ENCODE assay signal across 23 cellular contexts in genomic region chr10:125520968-125521367, GRCh38.
"Had no signal": no experiment of that assay in that cellular context is flagged by ENCODE, and none has a peak within 500 bp of the region (broad histone marks: within the 10 kb centered on the region; RNA-seq: fewer than 3 reads in every experiment).

No MANE protein-coding gene starts in this region.

- H3K9me3 ChIP-seq: SJSA1 had no signal

- FAIRE-seq: HTR-8/SVneo, RCC 7860 had no signal

- H3K27ac Mint-ChIP-seq: IgD-negative memory B cell had no signal

- H3K4me1 ChIP-seq: SJSA1 had no signal

- H3K27ac ChIP-seq: HL-60, SJSA1, SK-N-MC had no signal

- H3K27me3 Mint-ChIP-seq: IgD-negative memory B cell had no signal

- H3K4me3 Mint-ChIP-seq: IgD-negative memory B cell had no signal

- H3K4me1 Mint-ChIP-seq: IgD-negative memory B cell had no signal

- H3K36me3 ChIP-seq: MG63, SJSA1 had no signal

- H3K4me3 ChIP-seq: MG63, SJSA1, SK-N-MC had no signal

- H3K27me3 ChIP-seq: MG63, SJSA1 had no signal

- DNase-seq: KBM-7, NCI-H1092, NCI-H1105 treated with DMSO at 0.1 percent for 48 hours, NCI-H1417 treated with DMSO at 0.1 percent for 48 hours, NCI-H146, NCI-H1694 treated with DMSO at 0.1 percent for 48 hours, NCI-H1930, NCI-H2081, NCI-H2107, NCI-H2227 treated with DMSO at 0.1 percent for 48 hours, NCI-H524, NCI-H526 treated with DMSO at 0.1 percent for 48 hours, NCI-H774, Right ventricle myocardium superior, RPMI8226, SIG-M5 had no signal
